Comparison of ENCODE assay signal across 8 cellular contexts in the genomic region with DNA sequence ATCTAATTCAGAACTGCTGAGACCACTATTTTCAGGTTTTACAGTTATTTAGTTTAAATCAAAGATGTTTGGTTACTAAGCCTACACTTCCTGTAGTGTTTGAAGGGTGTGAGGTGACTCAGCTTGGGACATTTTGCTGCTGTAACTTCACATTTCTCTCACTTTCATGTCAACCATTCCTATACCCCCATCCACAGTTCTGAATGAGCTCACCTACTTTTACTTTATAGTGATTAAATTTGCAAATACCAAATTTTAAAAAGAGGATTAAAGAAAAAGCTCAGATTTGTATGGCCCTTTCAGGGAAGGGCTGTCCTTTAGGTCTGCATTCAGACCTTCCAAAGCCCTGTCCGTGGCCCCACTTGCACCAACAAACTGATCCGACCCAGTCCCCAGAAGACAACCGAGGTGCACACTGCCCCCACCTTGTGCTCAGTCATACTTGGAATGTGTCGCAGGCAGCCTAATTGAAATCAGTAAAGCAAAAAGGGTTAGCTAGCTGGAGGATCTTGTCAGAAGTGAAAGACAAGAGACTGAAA.
DNase-seq lines count a peak whose midpoint lies in the region; ATAC-seq, FAIRE-seq and TF ChIP-seq lines count a peak whose summit lies in the region.

No MANE protein-coding gene starts in this region.

- H3K27me3 ChIP-seq in fibroblast of lung (ENCODE audit: control insufficient read depth, insufficient read depth, low read length) (no peaks in the 10 kb centered on the region), H9 (ENCODE audit: insufficient read depth, low read length) (no peaks in the 10 kb centered on the region)

- DNase-seq in RCC 7860 (ENCODE audit: low spot score) (peak; percentile 44), fibroblast of lung (ENCODE audit: low read depth in 2 of 2) (peak; percentile 24 to 68), SK-N-DZ (ENCODE audit: low spot score) (no peak), H9 (no peak), DMS153 treated with DMSO at 0.1 percent for 48 hours (lab: John Stamatoyannopoulos, UW; ENCODE audit: unreplicated experiment) (no peak), NOMO-1 treated with DMSO at 0.1 percent for 48 hours (lab: John Stamatoyannopoulos, UW; ENCODE audit: unreplicated experiment) (no peak)

- TF ChIP-seq CTCF in fibroblast of lung (conservative IDR thresholded peaks at IDR 0.05 in 1 of 2, IDR thresholded peaks at IDR 0.05 in 1 of 2; ENCODE audit: low read depth in 1 of 2, low read length in 2 of 2) (no peak), H9 (conservative IDR thresholded peaks at IDR 0.05) (no peak)

- no peak overlapping the region for H2AK5ac ChIP-seq in H9 (ENCODE audit: insufficient read length, low read length)

- H2BK12ac ChIP-seq in H9 (ENCODE audit: insufficient read length, low read depth, low read length) = no peak overlapping the region

- no peaks in the 10 kb centered on the region for H3K79me2 ChIP-seq in fibroblast of lung (ENCODE audit: control insufficient read depth, insufficient read depth, low read length)
- H3K79me2 ChIP-seq in H9 (ENCODE audit: insufficient read depth, low read length) = no peaks in the 10 kb centered on the region

- no peaks in the 10 kb centered on the region for H3K23me2 ChIP-seq in H9 (ENCODE audit: insufficient read length, low read depth, low read length, poor library complexity, severe bottlenecking)

- H3K36me3 ChIP-seq in fibroblast of lung (ENCODE audit: control insufficient read depth, insufficient read depth, low read length) = no peaks in the 10 kb centered on the region

- peaks cover 27 to 35% of the 10 kb centered on the region in 2 experiments for H3K4me1 Mint-ChIP-seq in H9

- H3K9me3 ChIP-seq in fibroblast of lung (ENCODE audit: control insufficient read depth, insufficient read depth, low read depth, low read length) = no peaks in the 10 kb centered on the region
- no peaks in the 10 kb centered on the region for H3K9me3 ChIP-seq in H9 (ENCODE audit: control insufficient read depth, low read depth, low read length)

- H3K27me3 Mint-ChIP-seq in H9 (ENCODE audit: low read depth) = peaks cover 18% of the 10 kb centered on the region

- H2AFZ ChIP-seq in fibroblast of lung (ENCODE audit: low read length) = no peak overlapping the region
- H2AFZ ChIP-seq in H9 (ENCODE audit: low read length) = no peak overlapping the region

- peak overlapping the region in 1 of 3 experiments; percentile 78; a peak in 2 of 7 replicates for H3K27ac Mint-ChIP-seq in H9

- H3T11ph ChIP-seq in H9 (ENCODE audit: low read length) = no peak overlapping the region

- no peak overlapping the region for H3K4me3 ChIP-seq in fibroblast of lung (replicated peaks in 1 of 4; ENCODE audit: control extremely low read depth in 1 of 4, insufficient read depth in 1 of 4, low read depth in 3 of 4, low read length in 4 of 4)

- H3K27ac ChIP-seq in fibroblast of lung (ENCODE audit: insufficient read depth, low read length) = no peak overlapping the region
- no peak overlapping the region for H3K27ac ChIP-seq in H9 (ENCODE audit: insufficient read length, low read depth, low read length)

- no peak for FAIRE-seq in RCC 7860 (lab: Jason Lieb, UNC)

- H2BK120ac ChIP-seq in H9 (ENCODE audit: low read depth, low read length, poor library complexity, severe bottlenecking) = no peak overlapping the region

- H2BK5ac ChIP-seq in H9 (ENCODE audit: insufficient read length, low read length) = no peak overlapping the region

- H3K4me3 Mint-ChIP-seq in H9 = no peak overlapping the region

- H3K9ac ChIP-seq in fibroblast of lung (ENCODE audit: insufficient read depth, low read length) (no peak overlapping the region), H9 (ENCODE audit: extremely low read depth, insufficient read length, low read length) (no peak overlapping the region)

- no peak overlapping the region for H3K56ac ChIP-seq in H9 (ENCODE audit: insufficient read length, low read depth, low read length)

- H4K5ac ChIP-seq in H9 (ENCODE audit: insufficient read length, low read depth, low read length) = no peak overlapping the region

- peak; percentile 95 for ATAC-seq in GM18858 (IDR thresholded peaks at IDR 0.05; ENCODE audit: unreplicated experiment)
- ATAC-seq in HG02610 (IDR thresholded peaks at IDR 0.05; ENCODE audit: unreplicated experiment) = peak; percentile 97

- no peak overlapping the region for H2BK15ac ChIP-seq in H9 (ENCODE audit: low read depth, low read length)

- H4K8ac ChIP-seq in H9 (replicated peaks; ENCODE audit: insufficient read length, low read depth, low read length) = no peak overlapping the region

- no peak overlapping the region for H2BK20ac ChIP-seq in H9 (ENCODE audit: low read depth, low read length, poor library complexity, severe bottlenecking)

- H3K4me2 ChIP-seq in fibroblast of lung (ENCODE audit: extremely low read depth, insufficient read depth, low read length) (peak overlapping the region; percentile 3), H9 (ENCODE audit: insufficient read depth, insufficient read length, low read length) (no peak overlapping the region)

- H3K36me3 Mint-ChIP-seq in H9 (ENCODE audit: insufficient read depth in 1 of 3, low read depth in 3 of 3) = peaks cover 0 to 3% (median 2%) of the 10 kb centered on the region in 3 experiments; a peak in 2 of 7 replicates

- H3K4me1 ChIP-seq in fibroblast of lung (ENCODE audit: control insufficient read depth, extremely low read depth, insufficient read depth, low read length) (peaks cover 6% of the 10 kb centered on the region), H9 (ENCODE audit: insufficient read depth, low read length) (no peaks in the 10 kb centered on the region; the same call in 1 of the 2 replicates)

- no peak overlapping the region for H3K14ac ChIP-seq in H9 (ENCODE audit: insufficient read depth, low read length)

- H3K18ac ChIP-seq in H9 (ENCODE audit: insufficient read length, low read depth, low read length) = no peak overlapping the region

- no peak overlapping the region for H3K23ac ChIP-seq in H9 (ENCODE audit: insufficient read length, low read depth, low read length)

- no peaks in the 10 kb centered on the region for H3K9me3 Mint-ChIP-seq in H9

- H3K4ac ChIP-seq in H9 (ENCODE audit: low read depth, low read length) = no peak overlapping the region

- H4K20me1 ChIP-seq in fibroblast of lung (ENCODE audit: control insufficient read depth, extremely low read depth, insufficient read depth, low read length) (no peaks in the 10 kb centered on the region), H9 (ENCODE audit: control insufficient read depth, insufficient read depth, insufficient read length) (no peaks in the 10 kb centered on the region)

- no CpG with 5 or more reads among the region's 4 CpGs for WGBS in H9 (ENCODE audit: extremely low coverage, insufficient read length, low lambda C conversion rate)

- H3K79me1 ChIP-seq in H9 (ENCODE audit: insufficient read depth, low read depth, low read length, poor library complexity, severe bottlenecking) = no peaks in the 10 kb centered on the region

- H4K91ac ChIP-seq in H9 (ENCODE audit: insufficient read length, low read depth, low read length) = no peak overlapping the region

Comparison
In these comparisons a context has a peak if more than half of its experiments do, and no peak if none do; other contexts are left out.
1. DNase-seq: peak in RCC 7860 (single experiment) and fibroblast of lung (2 of 2); none in SK-N-DZ (single experiment), H9 (single experiment), DMS153 treated with DMSO at 0.1 percent for 48 hours (single experiment) and NOMO-1 treated with DMSO at 0.1 percent for 48 hours (single experiment).